In genomic region chr22:17269224-17269606, GRCh38 we compare ENCODE assay signal across 22 cellular contexts. TPM values are rescaled to one million over a fixed set of nuclear protein-coding genes. Genes with fewer than 3 reads are reported as not detected.
A peak's percentile ranks its signal among the peaks of the same experiment; 100 is the strongest.
DNase-seq lines count a peak whose midpoint lies in the region; ATAC-seq, FAIRE-seq and TF ChIP-seq lines count a peak whose summit lies in the region.
"Had no signal": no experiment of that assay in that cellular context is flagged by ENCODE, and none has a peak within 500 bp of the region (broad histone marks: within the 10 kb centered on the region; RNA-seq: fewer than 3 reads in every experiment).

No MANE protein-coding gene starts in this region.

- no peak for TF ChIP-seq POLR2A in right lobe of liver (IDR thresholded peaks at IDR 0.05)
- TF ChIP-seq POLR2A in HepG2 (IDR thresholded peaks at IDR 0.05; ENCODE audit: insufficient read depth in 1 of 2, low read depth in 2 of 2, low read length in 2 of 2), result no peak
- TF ChIP-seq POLR2A in lower leg skin (IDR thresholded peaks at IDR 0.05), result no peak

- no peaks in the 10 kb centered on the region for H3K79me2 ChIP-seq in HepG2 (ENCODE audit: insufficient read depth, low read length)

- in situ Hi-C loops in HepG2 (cut with HindIII; ENCODE audit: extremely low pct_ligation_motif_present, low pct_unique_long_range_greater_than_20kb), result no loop called here

- intact Hi-C loops in right lobe of liver (cut with DNase I) (no loop called here), HepG2 (cut with micrococcal nuclease; ENCODE audit: unreplicated experiment) (no loop called here), lower leg skin (cut with DNase I; ENCODE audit: low total_unique reads) (no loop called here)

- ATAC-seq in right lobe of liver, result no peak
- ATAC-seq in HepG2, result no peak
- no peak for ATAC-seq in GM18519 (IDR thresholded peaks at IDR 0.05; ENCODE audit: low FRiP score, unreplicated experiment)
- ATAC-seq: PC-3 had no signal

- TF ChIP-seq EP300 in HepG2 (IDR thresholded peaks at IDR 0.05; ENCODE audit: low read depth in 2 of 2, low read length in 2 of 2) (no peak), HepG2 (CRISPR knock-in tag; IDR thresholded peaks at IDR 0.05; ENCODE audit: borderline replicate concordance) (no peak)

- H3K9ac ChIP-seq in HepG2 (ENCODE audit: insufficient read depth, low read depth, low read length) (no peak overlapping the region), iPS-15b (ENCODE audit: low read depth, low read length) (no peak overlapping the region)

- H3K27me3 ChIP-seq in right lobe of liver (no peaks in the 10 kb centered on the region), HepG2 (ENCODE audit: control insufficient read depth in 1 of 2, insufficient read depth in 2 of 2, low read length in 2 of 2) (0 out of 5 replicates have a peak, but pooled peaks cover 0 to 2% of the 10 kb centered on the region in 2 experiments), iPS-15b (ENCODE audit: control insufficient read depth, insufficient read depth, low read length) (no peaks in the 10 kb centered on the region)
- H3K27me3 ChIP-seq: SJSA1 had no signal

- CTCF ChIA-PET in HepG2 (lab: Yijun Ruan, JAX; ENCODE audit: low intra/inter-chr PET ratio, low total read pairs), result no interaction called here

- H3K27ac ChIP-seq in right lobe of liver, result peak overlapping the region; percentile 54 to 82 (median 61)
- H3K27ac ChIP-seq in HepG2 (ENCODE audit: extremely low read length, insufficient read depth, low read length), result no peak overlapping the region
- H3K27ac ChIP-seq: SJSA1 had no signal

- no peaks in the 10 kb centered on the region for H3K36me3 ChIP-seq in right lobe of liver
- no peaks in the 10 kb centered on the region for H3K36me3 ChIP-seq in HepG2 (replicated peaks in 1 of 2; ENCODE audit: control insufficient read depth in 1 of 2, insufficient read depth in 2 of 2, low read length in 2 of 2)
- H3K36me3 ChIP-seq in iPS-15b (ENCODE audit: control insufficient read depth, insufficient read depth, low read length), result no peaks in the 10 kb centered on the region
- H3K36me3 ChIP-seq: SJSA1 had no signal

- 58% methylated on average over 2 of the region's 2 CpGs for WGBS in right lobe of liver (ENCODE audit: insufficient coverage, low coverage, low lambda C conversion rate, missing lambda C conversion rate)
- 27% methylated on average over 2 of the region's 2 CpGs for WGBS in HepG2 (ENCODE audit: low lambda C conversion rate)
- WGBS in lower leg skin, 2 donors, result 47 to 63% methylated on average over 2 of the region's 2 CpGs

- DNase-seq in right lobe of liver (no peak), HepG2 (ENCODE audit: low spot score) (no peak), NCI-H2171 (lab: John Stamatoyannopoulos, UW) (peak; percentile 72), lower leg skin (ENCODE audit: low spot score in 2 of 2) (no peak), NCI-H2196 treated with DMSO at 0.1 percent for 48 hours (lab: John Stamatoyannopoulos, UW; ENCODE audit: unreplicated experiment) (no peak), ecto neural progenitor cell (ENCODE audit: low spot score) (no peak)
- DNase-seq: C1 segment of cervical spinal cord, DMS153, EL, H9, NCI-H1417 treated with DMSO at 0.1 percent for 48 hours, NCI-H2029 treated with DMSO at 0.1 percent for 48 hours, NCI-H226, NCI-H526 treated with DMSO at 0.1 percent for 48 hours, PC-3, SW 1271 had no signal

- POLR2A ChIA-PET in HepG2 (lab: Yijun Ruan, JAX), result no interaction called here

- no peak for TF ChIP-seq CTCF in right lobe of liver (IDR thresholded peaks at IDR 0.05)
- no peak for TF ChIP-seq CTCF in HepG2 (CRISPR knock-in tag; IDR thresholded peaks at IDR 0.05)
- TF ChIP-seq CTCF in lower leg skin (IDR thresholded peaks at IDR 0.05), result no peak

- H2AFZ ChIP-seq in HepG2 (ENCODE audit: low read length), result no peak overlapping the region

- H4K20me1 ChIP-seq in HepG2 (ENCODE audit: insufficient read depth, low read length), result no peaks in the 10 kb centered on the region

- H3K9me3 ChIP-seq in right lobe of liver (no peaks in the 10 kb centered on the region), HepG2 (ENCODE audit: low read length) (no peaks in the 10 kb centered on the region), iPS-15b (ENCODE audit: control insufficient read depth, insufficient read depth, low read length) (no peaks in the 10 kb centered on the region)
- H3K9me3 ChIP-seq: SJSA1 had no signal

- no peak overlapping the region for H3K4me2 ChIP-seq in HepG2 (ENCODE audit: low read depth, low read length)

- no peak for TF ChIP-seq RAD21 in HepG2 (CRISPR knock-in tag; IDR thresholded peaks at IDR 0.05)

- H3K4me1 ChIP-seq in right lobe of liver (peaks cover 0 to 8% (median 4%) of the 10 kb centered on the region in 4 donors), HepG2 (ENCODE audit: insufficient read depth, low read length) (peaks cover 9% of the 10 kb centered on the region), iPS-15b (ENCODE audit: control insufficient read depth, insufficient read depth, low read length) (peaks cover 55% of the 10 kb centered on the region)
- H3K4me1 ChIP-seq: SJSA1 had no signal

- H3K4me3 ChIP-seq in right lobe of liver (no peak overlapping the region), HepG2 (replicated peaks in 1 of 3; ENCODE audit: insufficient read depth in 1 of 3, low read depth in 2 of 3, low read length in 3 of 3) (no peak overlapping the region), iPS-15b (ENCODE audit: low read depth, low read length) (peak overlapping the region; percentile 13), lower leg skin (ENCODE audit: low read depth, poor library complexity, severe bottlenecking) (no peak overlapping the region)
- H3K4me3 ChIP-seq: SJSA1 had no signal

- no peak for FAIRE-seq in HepG2 (lab: Jason Lieb, UNC)
- FAIRE-seq: A204.1, GM19239 had no signal

- no TSS peak for BruUV-seq in HepG2 (replicated peaks; lab: Mats Ljungman, UMichigan)

TF ChIP-seq in HepG2, 621 proteins besides CTCF, POLR2A, EP300 and RAD21 (continues in another document):
- TF ChIP-seq ATF6 (CRISPR knock-in tag; conservative IDR thresholded peaks at IDR 0.05) (no peak), HNF1B (CRISPR knock-in tag; IDR thresholded peaks at IDR 0.05) (no peak), MAFK (conservative IDR thresholded peaks at IDR 0.05 in 1 of 2, IDR thresholded peaks at IDR 0.05 in 1 of 2; ENCODE audit: low read length in 2 of 2) (no peak), HHEX (CRISPR knock-in tag; IDR thresholded peaks at IDR 0.05) (no peak), ZNF350 (CRISPR knock-in tag; IDR thresholded peaks at IDR 0.05; ENCODE audit: borderline replicate concordance, low read depth) (no peak)

RNA-seq across cellular contexts. Expression of gene ADA2, which starts 50.0 kb away (rescaled TPM):
- total RNA-seq in right lobe of liver (10 to 100 TPM in 2 of 6 experiments, 1 to 10 TPM in 4; 5.3 to 25.8 (median 8.8) TPM), HepG2 (2016; rRNA removed; fragmentation: Illumina TruSeq; extraction: Trizol) (not detected in 2 replicates), lower leg skin (1 to 10 TPM; 2.1 to 7.7 (median 4.6) TPM)
- total RNA-seq in HepG2 (2016; cell fraction: cytosol; rRNA removed; fragmentation: Illumina TruSeq; extraction: Trizol; ENCODE audit: low read depth), result not detected in 2 replicates
- total RNA-seq in HepG2 (2016; cell fraction: insoluble cytoplasmic fraction; rRNA removed; fragmentation: Illumina TruSeq; extraction: Trizol), result not detected in 2 replicates
- total RNA-seq in HepG2 (2016; cell fraction: membrane; rRNA removed; fragmentation: Illumina TruSeq; extraction: Trizol), result not detected in 2 replicates
- total RNA-seq in HepG2 (2016; cell fraction: nucleus; rRNA removed; fragmentation: Illumina TruSeq; extraction: Trizol), result not detected in 2 replicates
- polyA plus RNA-seq in HepG2 (2011; rRNA removed), result not detected in 2 replicates
- polyA plus RNA-seq in HepG2 (2011; cell fraction: cytosol; rRNA removed), result not detected in 2 replicates
- not detected in 2 replicates for polyA plus RNA-seq in HepG2 (2011; cell fraction: nucleus; rRNA removed)
- not detected in 2 replicates for polyA plus RNA-seq in HepG2 (2012)
- not detected in 2 replicates for polyA plus RNA-seq in HepG2 (2016; cell fraction: cytosol; fragmentation: Illumina TruSeq; extraction: Trizol; ENCODE audit: low read depth)
- polyA plus RNA-seq in HepG2 (2016; cell fraction: insoluble cytoplasmic fraction; fragmentation: Illumina TruSeq; extraction: Trizol; ENCODE audit: low read depth), result not detected in 2 replicates
- polyA plus RNA-seq in HepG2 (2016; cell fraction: membrane; fragmentation: Illumina TruSeq; extraction: Trizol; ENCODE audit: low read depth), result not detected in 2 replicates
- polyA plus RNA-seq in HepG2 (2016; cell fraction: nucleus; fragmentation: Illumina TruSeq; extraction: Trizol; ENCODE audit: insufficient read depth, low read depth), result not detected in 2 replicates
- polyA minus RNA-seq in HepG2 (2011; rRNA and poly(A)+ RNA removed; ENCODE audit: low replicate concordance), result not detected in 2 replicates
- polyA minus RNA-seq in HepG2 (2011; cell fraction: cytosol; rRNA and poly(A)+ RNA removed), result not detected in 2 replicates
- polyA minus RNA-seq in HepG2 (2011; cell fraction: nucleus; rRNA and poly(A)+ RNA removed), result not detected in 2 replicates
- total RNA-seq: HT1080, PC-3, SJSA1 had no signal
